In the genomic region with DNA sequence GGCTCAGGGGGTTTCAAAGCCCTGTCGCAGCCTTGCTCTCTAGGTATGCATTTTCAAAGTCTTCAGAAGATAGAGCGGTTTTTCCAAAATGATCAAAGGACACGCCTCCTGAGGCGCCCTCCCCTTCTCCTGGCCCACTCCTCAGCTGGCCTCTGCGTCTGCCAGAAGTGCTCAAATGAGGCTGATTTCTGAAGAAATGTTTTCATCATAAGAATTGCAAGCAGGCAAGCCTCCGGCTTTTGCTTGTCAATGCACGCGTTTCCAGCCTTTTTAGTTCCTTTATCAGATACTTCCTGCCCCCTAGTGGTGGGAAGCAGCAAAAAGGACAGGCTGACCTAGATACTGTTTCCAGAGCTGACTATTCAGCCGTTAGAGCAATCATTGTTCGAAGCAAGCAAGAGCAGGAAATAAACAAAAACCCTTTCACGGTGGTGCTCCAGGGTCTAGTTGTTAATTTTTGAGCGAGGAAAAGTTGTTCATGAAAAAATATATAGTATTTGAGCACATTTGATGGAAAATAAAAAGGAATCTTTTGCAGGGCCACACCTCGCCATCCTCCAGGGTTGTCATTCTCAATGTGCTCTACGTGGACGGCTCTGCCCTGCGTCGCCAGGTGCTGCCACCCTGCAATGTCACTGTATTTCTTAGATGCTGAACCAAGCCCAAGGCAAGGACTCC, we compare ENCODE assay signal across 8 cellular contexts.
A peak's percentile ranks its signal among the peaks of the same experiment; 100 is the strongest.
DNase-seq lines count a peak whose midpoint lies in the region; FAIRE-seq and TF ChIP-seq lines count a peak whose summit lies in the region.

No MANE protein-coding gene starts in this region.

- no peaks in the 10 kb centered on the region for H3K9me3 ChIP-seq in neutrophil

- H3K27me3 ChIP-seq in neutrophil = no peaks in the 10 kb centered on the region

- FAIRE-seq in H54 (lab: Jason Lieb, UNC) = peak; percentile 57

- H3K4me3 ChIP-seq in neutrophil (ENCODE audit: low read depth in 1 of 2, low read length in 1 of 2) = no peak overlapping the region

- no peak for TF ChIP-seq POLR2A in H54 (IDR thresholded peaks at IDR 0.05; ENCODE audit: low read depth, low read length)

- peaks cover 6 to 16% of the 10 kb centered on the region in 2 experiments for H3K4me1 ChIP-seq in neutrophil (ENCODE audit: control insufficient read depth in 1 of 2, insufficient read depth in 1 of 2, low read depth in 1 of 2, low read length in 1 of 2)

- H3K36me3 ChIP-seq in neutrophil = no peaks in the 10 kb centered on the region

- DNase-seq in ELR (ENCODE audit: low read depth) (peak; percentile 89), H54 (ENCODE audit: insufficient read length, low spot score) (peak; percentile 42), M059J (ENCODE audit: low read depth) (peak; percentile 72), SHP77 (lab: John Stamatoyannopoulos, UW) (peak; percentile 88 to 90), fibroblast of the conjunctiva (ENCODE audit: low read depth) (peak; percentile 82), substantia nigra (lab: John Stamatoyannopoulos, UW) (peak in 47 of 49 donors; percentile 9 to 94 (median 76))
- DNase-seq in activated T-helper 9 cell treated with anti-CD3 and anti-CD28 coated beads, Interleukin-2, amount 50 U/mL, for 16 hours (ENCODE audit: low read depth) = peak; percentile 58

- H3K27ac ChIP-seq in neutrophil (no peak overlapping the region), substantia nigra (ENCODE audit: low read depth, low read length, poor library complexity, severe bottlenecking) (peak overlapping the region; percentile 57)

- TF ChIP-seq CTCF in neutrophil (IDR thresholded peaks at IDR 0.05) = peak; percentile 87
